29 cellular contexts compared by ENCODE assay signal in genomic region chr3:29772436-29772835, GRCh38.
"Had no signal": no experiment of that assay in that cellular context is flagged by ENCODE, and none has a peak within 500 bp of the region (broad histone marks: within the 10 kb centered on the region; RNA-seq: fewer than 3 reads in every experiment).

No MANE protein-coding gene starts in this region.

- H3K27me3 ChIP-seq: esophagus muscularis mucosa, foreskin keratinocyte, gastrocnemius medialis, heart left ventricle had no signal

- H3K9me3 ChIP-seq: esophagus muscularis mucosa, gastrocnemius medialis, heart left ventricle had no signal

- H3K36me3 ChIP-seq: esophagus muscularis mucosa, gastrocnemius medialis, heart left ventricle had no signal

- ATAC-seq: activated T-cell treated with anti-CD3 and anti-CD28 coated beads, Interleukin-2, amount 50 U/mL, for 72 hours; effector memory CD8-positive, alpha-beta T cell; foreskin keratinocyte; gastrocnemius medialis; T-helper 17 cell had no signal

- DNase-seq: activated CD4-positive, alpha-beta memory T cell treated with anti-CD3 and anti-CD28 coated beads, Interleukin-2, amount 10 ng/mL, durations not matched to agents 7 days and 5 days; activated CD4-positive, alpha-beta T cell treated with anti-CD3 and anti-CD28 coated beads for 1 hour; activated CD4-positive, alpha-beta T cell treated with anti-CD3 and anti-CD28 coated beads for 4 hours; activated CD4-positive, alpha-beta T cell treated with anti-CD3 and anti-CD28 coated beads, Interleukin-2, amount 10 ng/mL, durations not matched to agents 7 days and 5 days; activated CD4-positive, alpha-beta T cell treated with anti-CD3 and anti-CD28 coated beads, Interleukin-2, amount 50 U/mL, for 4 hours; activated CD8-positive, alpha-beta memory T cell treated with anti-CD3 and anti-CD28 coated beads, Interleukin-2, amount 50 U/mL, for 48 hours; activated gamma-delta T cell treated with Interleukin-2 at 50 U/mL for 16 hours; activated naive CD4-positive, alpha-beta T cell treated with anti-CD3 and anti-CD28 coated beads, Interleukin-2, amount 50 U/mL, for 16 hours; activated naive CD4-positive, alpha-beta T cell treated with Interleukin-2 at 50 U/mL for 16 hours; activated T-cell treated with anti-CD3 and anti-CD28 coated beads for 4 hours; activated T-cell treated with anti-CD3 and anti-CD28 coated beads, Interleukin-2, amount 50 U/mL, for 24 hours; activated T-cell treated with anti-CD3 and anti-CD28 coated beads, Interleukin-2, amount 50 U/mL, for 72 hours; amniotic stem cell; anterior cingulate cortex; caudate nucleus; cortex of kidney; dermis blood vessel endothelial cell; effector CD4-positive, alpha-beta T cell; effector memory CD8-positive, alpha-beta T cell; erythroblast; foreskin keratinocyte; gastrocnemius medialis; glutamatergic neuron; heart left ventricle; T-helper 17 cell; T1000 had no signal

- H3K4me3 ChIP-seq: esophagus muscularis mucosa, gastrocnemius medialis, heart left ventricle had no signal

- H3K4me1 ChIP-seq: esophagus muscularis mucosa, foreskin keratinocyte, gastrocnemius medialis had no signal

- FAIRE-seq: astrocyte, colon had no signal

- H3K27ac ChIP-seq: esophagus muscularis mucosa, foreskin keratinocyte, gastrocnemius medialis, heart left ventricle had no signal
